In the genomic region with DNA sequence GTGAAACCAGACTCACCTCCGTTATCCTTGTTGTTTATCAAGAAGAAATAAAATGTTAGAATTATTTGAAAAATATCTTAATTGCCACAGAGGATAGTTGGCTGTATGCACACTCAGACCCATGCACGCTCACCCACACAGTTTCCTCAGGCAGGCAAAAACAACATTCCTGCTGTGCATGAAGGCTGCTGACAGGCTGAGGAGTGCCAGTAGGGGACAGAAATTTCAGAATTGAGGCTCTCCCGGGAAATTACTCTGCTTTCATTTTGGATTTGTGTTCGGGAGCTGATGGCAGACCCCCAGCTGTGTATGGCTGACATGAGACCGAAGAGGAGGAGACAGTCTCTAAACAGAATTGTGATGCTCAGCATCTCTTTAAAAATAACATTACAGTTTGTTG, we compare ENCODE assay signal across 20 cellular contexts.
"Had no signal": no experiment of that assay in that cellular context is flagged by ENCODE, and none has a peak within 500 bp of the region (broad histone marks: within the 10 kb centered on the region; RNA-seq: fewer than 3 reads in every experiment).

No MANE protein-coding gene starts in this region.

- ATAC-seq: activated CD4-positive, alpha-beta T cell treated with anti-CD3 and anti-CD28 coated beads for 36 hours; esophagus mucosa; gastroesophageal sphincter; stimulated activated naive CD8-positive, alpha-beta T cell treated with anti-CD3 and anti-CD28 coated beads, Interleukin-15, amount 100 ng/mL, for 72 hours; WTC11 had no signal

- DNase-seq: activated CD4-positive, alpha-beta T cell treated with anti-CD3 and anti-CD28 coated beads for 36 hours; activated CD4-positive, alpha-beta T cell treated with anti-CD3 and anti-CD28 coated beads, Interleukin-2, amount 50 U/mL, for 48 hours; activated gamma-delta T cell; activated naive CD8-positive, alpha-beta T cell treated with anti-CD3 and anti-CD28 coated beads for 36 hours; amniotic stem cell; caudate nucleus; cortex of kidney; nucleus accumbens; stimulated activated CD4-positive, alpha-beta T cell treated with anti-CD3 and anti-CD28 coated beads, Interleukin-2, amount 100 ng/mL, for 48 hours; stimulated activated naive CD8-positive, alpha-beta T cell treated with anti-CD3 and anti-CD28 coated beads, Interleukin-15, amount 100 ng/mL, for 72 hours; trophoblast cell had no signal

- FAIRE-seq: endometrium had no signal

- H3K27me3 ChIP-seq: gastroesophageal sphincter, heart right ventricle, suprapubic skin had no signal

- H3K9me3 ChIP-seq: gastroesophageal sphincter, heart right ventricle, suprapubic skin had no signal

- H3K4me3 ChIP-seq: gastroesophageal sphincter, heart right ventricle, lung, SK-N-MC, skin epidermis, suprapubic skin had no signal

- H3K27ac ChIP-seq: SK-N-MC, suprapubic skin had no signal
